Comparison of ENCODE assay signal across 8 cellular contexts in genomic region chr2:85243101-85244072, GRCh38.
DNase-seq lines count a peak whose midpoint lies in the region; ATAC-seq, FAIRE-seq and TF ChIP-seq lines count a peak whose summit lies in the region.

No MANE protein-coding gene starts in this region.

- no peak overlapping the region for H3K4me3 ChIP-seq in A549
- H3K4me3 ChIP-seq in GM23248, result no peak overlapping the region
- H3K4me3 ChIP-seq in SK-N-SH (ENCODE audit: low read depth in 2 of 2, low read length in 1 of 2), result no peak overlapping the region
- no peak overlapping the region for H3K4me3 ChIP-seq in fibroblast of lung (replicated peaks in 1 of 4; ENCODE audit: control extremely low read depth in 1 of 4, insufficient read depth in 1 of 4, low read depth in 3 of 4, low read length in 4 of 4)
- H3K4me3 ChIP-seq in pancreas, result no peak overlapping the region

- ATAC-seq in A549 (peak; percentile 54 to 87; a peak in 4 of 6 replicates), pancreas (peak; percentile 84 to 98 (median 90)), HG03521 (IDR thresholded peaks at IDR 0.05; ENCODE audit: unreplicated experiment) (no peak), HG02678 (IDR thresholded peaks at IDR 0.05; ENCODE audit: unreplicated experiment) (no peak)

- no peaks in the 10 kb centered on the region for H3K9me2 ChIP-seq in GM23248 (ENCODE audit: insufficient read depth)
- H3K9me2 ChIP-seq in SK-N-SH, result no peaks in the 10 kb centered on the region

- FAIRE-seq in A549 (lab: Jason Lieb, UNC) (no peak), pancreas (lab: Jason Lieb, UNC) (no peak)

- CTCF ChIA-PET in A549 (lab: Yijun Ruan, JAX) (interaction anchor here (1.1 to 2.9 kb wide), 5 partner anchors 8 to 176 kb away, joined by 3 to 13 read pairs (median 6); no protein-coding TSS in a partner anchor), SK-N-SH (lab: Yijun Ruan, JAX) (interaction anchor here (0.9 to 6.0 kb wide), 12 partner anchors 8 to 177 kb away, joined by 3 to 33 read pairs (median 4); no protein-coding TSS in a partner anchor)

- H3K27ac ChIP-seq in A549 (no peak overlapping the region), GM23248 (no peak overlapping the region), SK-N-SH (ENCODE audit: low read depth in 2 of 2, low read length in 1 of 2) (no peak overlapping the region), fibroblast of lung (ENCODE audit: insufficient read depth, low read length) (no peak overlapping the region), pancreas (no peak overlapping the region)

- H4K20me1 ChIP-seq in GM23248 (ENCODE audit: insufficient read depth) (no peaks in the 10 kb centered on the region), SK-N-SH (ENCODE audit: insufficient read depth) (0 out of 2 replicates have a peak, but pooled peaks cover 3% of the 10 kb centered on the region), fibroblast of lung (ENCODE audit: control insufficient read depth, extremely low read depth, insufficient read depth, low read length) (no peaks in the 10 kb centered on the region)

- H3K4me1 ChIP-seq in A549 (peaks cover 4% of the 10 kb centered on the region), GM23248 (ENCODE audit: insufficient read depth) (peaks cover 21% of the 10 kb centered on the region), SK-N-SH (ENCODE audit: control insufficient read depth in 1 of 2, insufficient read depth in 2 of 2, low read depth in 1 of 2, low read length in 1 of 2) (peaks cover 23 to 26% of the 10 kb centered on the region in 2 experiments), fibroblast of lung (ENCODE audit: control insufficient read depth, extremely low read depth, insufficient read depth, low read length) (peaks cover 3% of the 10 kb centered on the region), pancreas (no peaks in the 10 kb centered on the region)

- H3K79me2 ChIP-seq in GM23248 (ENCODE audit: insufficient read depth), result no peaks in the 10 kb centered on the region
- no peaks in the 10 kb centered on the region for H3K79me2 ChIP-seq in SK-N-SH (ENCODE audit: insufficient read depth)
- H3K79me2 ChIP-seq in fibroblast of lung (ENCODE audit: control insufficient read depth, insufficient read depth, low read length), result no peaks in the 10 kb centered on the region

- intact Hi-C loops in pancreas (cut with DNase I), result no loop called here

- H3K9me3 ChIP-seq in A549 (no peaks in the 10 kb centered on the region), GM23248 (ENCODE audit: low read depth) (no peaks in the 10 kb centered on the region), SK-N-SH (no peaks in the 10 kb centered on the region), fibroblast of lung (ENCODE audit: control insufficient read depth, insufficient read depth, low read depth, low read length) (no peaks in the 10 kb centered on the region), pancreas (no peaks in the 10 kb centered on the region)

- TF ChIP-seq EP300 in A549 (IDR thresholded peaks at IDR 0.05), result no peak
- TF ChIP-seq EP300 in SK-N-SH (IDR thresholded peaks at IDR 0.05; ENCODE audit: borderline replicate concordance in 1 of 2, low read depth in 1 of 2, low read length in 1 of 2), result no peak

- H3F3A ChIP-seq in GM23248 (ENCODE audit: insufficient read depth) (peaks cover 6% of the 10 kb centered on the region; the same call in 1 of the 2 replicates), SK-N-SH (replicated peaks; ENCODE audit: insufficient read depth) (no peaks in the 10 kb centered on the region)

- POLR2A ChIA-PET in A549 (lab: Yijun Ruan, JAX), result no interaction called here
- POLR2A ChIA-PET in SK-N-SH (lab: Yijun Ruan, JAX), result interaction anchor here (0.6 kb wide), 1 partner anchor 281 kb away, joined by 3 read pairs; no protein-coding TSS in a partner anchor

- H3K4me2 ChIP-seq in A549 (no peak overlapping the region), GM23248 (ENCODE audit: unreplicated experiment) (no peak overlapping the region), SK-N-SH (no peak overlapping the region), fibroblast of lung (ENCODE audit: extremely low read depth, insufficient read depth, low read length) (no peak overlapping the region)

- H3K36me3 ChIP-seq in GM23248 (ENCODE audit: low read depth) (no peaks in the 10 kb centered on the region), SK-N-SH (replicated peaks in 1 of 2; ENCODE audit: control insufficient read depth in 1 of 2, insufficient read depth in 2 of 2, low read length in 1 of 2) (no peaks in the 10 kb centered on the region), fibroblast of lung (ENCODE audit: control insufficient read depth, insufficient read depth, low read length) (no peaks in the 10 kb centered on the region), pancreas (no peaks in the 10 kb centered on the region)

- H3K27me3 ChIP-seq in GM23248 (replicated peaks; ENCODE audit: insufficient read depth) (no peaks in the 10 kb centered on the region), SK-N-SH (ENCODE audit: insufficient read depth) (no peaks in the 10 kb centered on the region), fibroblast of lung (ENCODE audit: control insufficient read depth, insufficient read depth, low read length) (no peaks in the 10 kb centered on the region), pancreas (no peaks in the 10 kb centered on the region)

- peak; percentile 34 for TF ChIP-seq CTCF in A549 (IDR thresholded peaks at IDR 0.05)
- peak; percentile 52 for TF ChIP-seq CTCF in SK-N-SH (IDR thresholded peaks at IDR 0.05)
- peak; percentile 25 to 45 for TF ChIP-seq CTCF in fibroblast of lung (conservative IDR thresholded peaks at IDR 0.05 in 1 of 2, IDR thresholded peaks at IDR 0.05 in 1 of 2; ENCODE audit: low read depth in 1 of 2, low read length in 2 of 2)
- TF ChIP-seq CTCF in pancreas (IDR thresholded peaks at IDR 0.05), result peak; percentile 22 to 58 (median 48)

- in situ Hi-C loops in GM23248 (cut with MboI), result no loop called here

- TF ChIP-seq RAD21 in A549 (conservative IDR thresholded peaks at IDR 0.05 in 1 of 2, IDR thresholded peaks at IDR 0.05 in 1 of 2), result peak in 1 of 2 experiments; percentile 34; a peak in 2 of 5 replicates
- TF ChIP-seq RAD21 in SK-N-SH (IDR thresholded peaks at IDR 0.05; ENCODE audit: low read length), result peak; percentile 64

- DNase-seq in A549 (ENCODE audit: low read depth in 1 of 2, low spot score in 1 of 2), result peak; percentile 51 to 73
- DNase-seq in GM23248, result peak; percentile 20
- peak; percentile 66 for DNase-seq in SK-N-SH
- DNase-seq in fibroblast of lung (ENCODE audit: low read depth in 2 of 2), result peak in 1 of 2 donors; percentile 25
- DNase-seq in pancreas, result peak; percentile 54 to 83 (median 72)
- DNase-seq in GF-D8 (lab: John Stamatoyannopoulos, UW), result no peak

- TF ChIP-seq POLR2A in A549 (IDR thresholded peaks at IDR 0.05; ENCODE audit: low read length), result no peak

- H2AFZ ChIP-seq in GM23248 (no peak overlapping the region), SK-N-SH (ENCODE audit: low read depth) (no peak overlapping the region), fibroblast of lung (ENCODE audit: low read length) (no peak overlapping the region)

- no peak overlapping the region for H3K9ac ChIP-seq in GM23248
- H3K9ac ChIP-seq in SK-N-SH, result no peak overlapping the region
- H3K9ac ChIP-seq in fibroblast of lung (ENCODE audit: insufficient read depth, low read length), result no peak overlapping the region

- 68% methylated on average over 24 of the region's 24 CpGs for WGBS in A549 (ENCODE audit: missing lambda C conversion rate)
- WGBS in GM23248 (ENCODE audit: low coverage in 1 of 2, low lambda C conversion rate in 2 of 2, missing lambda C conversion rate in 2 of 2), 2 experiments, result 89 to 90% methylated on average over 24 of the region's 24 CpGs
- 86% methylated on average over 24 of the region's 24 CpGs for WGBS in SK-N-SH (ENCODE audit: low lambda C conversion rate)
- WGBS in pancreas, 2 donors, result 55 to 68% methylated on average over 24 of the region's 24 CpGs

TF ChIP-seq in A549, 52 proteins besides CTCF, POLR2A, EP300 and RAD21:
- no peak for TF ChIP-seq SREBF2 (IDR thresholded peaks at IDR 0.05)
- TF ChIP-seq SMC3 (IDR thresholded peaks at IDR 0.05), result 0 out of 3 replicates have a peak, but pooled peaks have one; percentile 8

TF ChIP-seq in SK-N-SH, 30 proteins besides CTCF, POLR2A, EP300 and RAD21:
- TF ChIP-seq NRF1 (IDR thresholded peaks at IDR 0.05; ENCODE audit: low read depth, low read length) (no peak), SMC3 (IDR thresholded peaks at IDR 0.05; ENCODE audit: low read depth, low read length) (peak; percentile 51; the same call in 1 of the 2 replicates), GABPA (IDR thresholded peaks at IDR 0.05; ENCODE audit: low read depth) (no peak), YY1 (IDR thresholded peaks at IDR 0.05; ENCODE audit: low read depth) (no peak)

Comparison
In these comparisons a context has a peak if more than half of its experiments do, and no peak if none do; other contexts are left out.
1. ATAC-seq: peak in A549 (2 of 2) and pancreas (4 of 4); none in HG03521 (single experiment) and HG02678 (single experiment).
2. Of the 12 proteins assayed by ChIP-seq in both A549 and SK-N-SH: peak only in A549: none; only in SK-N-SH: none; in both: CTCF and SMC3; in neither: 9; mixed calls (peak in some experiments, not most) for 1.
3. Peak in every context shown above with its lines, with median percentiles within 50 percentile points of each other: CTCF ChIP-seq.